Comparison of ENCODE assay signal across 9 cellular contexts in the genomic region with DNA sequence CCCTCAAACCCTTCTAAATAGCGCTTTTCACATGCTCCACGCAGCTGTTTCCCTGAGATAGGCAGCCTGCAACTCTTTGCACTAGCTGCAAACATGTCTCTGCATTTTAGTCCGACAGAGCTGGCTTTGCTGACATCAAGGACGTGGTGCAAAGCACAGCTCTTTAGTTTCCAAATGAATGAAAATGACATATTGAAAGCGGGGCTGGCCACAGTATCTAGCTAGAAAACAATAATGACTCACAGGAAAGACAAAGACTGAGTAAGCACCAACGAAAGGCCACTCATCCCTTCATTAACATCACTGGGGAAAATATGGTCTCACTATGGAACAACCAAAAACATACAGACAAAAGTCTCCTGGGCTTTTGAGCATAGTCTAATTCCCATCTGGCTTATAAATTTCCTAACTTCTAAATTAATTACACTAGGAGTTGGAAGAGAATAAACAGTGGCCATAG. TPM values are rescaled to one million over a fixed set of nuclear protein-coding genes. Genes with fewer than 3 reads are reported as not detected.
A peak's percentile ranks its signal among the peaks of the same experiment; 100 is the strongest.
DNase-seq lines count a peak whose midpoint lies in the region; ATAC-seq and TF ChIP-seq lines count a peak whose summit lies in the region.
"Had no signal": no experiment of that assay in that cellular context is flagged by ENCODE, and none has a peak within 500 bp of the region (broad histone marks: within the 10 kb centered on the region; RNA-seq: fewer than 3 reads in every experiment).

No MANE protein-coding gene starts in this region.

- H3K9me2 ChIP-seq in Karpas-422 (replicated peaks; ENCODE audit: insufficient read depth, low read length) = no peaks in the 10 kb centered on the region

- H3K27ac Mint-ChIP-seq in activated naive CD4-positive, alpha-beta T cell treated with anti-CD3 and anti-CD28 coated beads, Interleukin-2, amount 50 U/mL, for 72 hours = no peak overlapping the region
- H3K27ac Mint-ChIP-seq: activated naive CD4-positive, alpha-beta T cell treated with anti-CD3 and anti-CD28 coated beads, Interleukin-2, amount 50 U/mL, for 24 hours had no signal

- no peak overlapping the region for H3K27ac ChIP-seq in lower lobe of right lung
- H3K27ac ChIP-seq in Karpas-422 (ENCODE audit: low read length) = no peak overlapping the region

- no peaks in the 10 kb centered on the region for H3K36me3 Mint-ChIP-seq in activated naive CD4-positive, alpha-beta T cell treated with anti-CD3 and anti-CD28 coated beads, Interleukin-2, amount 50 U/mL, for 72 hours
- H3K36me3 Mint-ChIP-seq: activated naive CD4-positive, alpha-beta T cell treated with anti-CD3 and anti-CD28 coated beads, Interleukin-2, amount 50 U/mL, for 24 hours had no signal

- H2AFZ ChIP-seq in Karpas-422 (ENCODE audit: low read length) = no peak overlapping the region

- H3K27me3 ChIP-seq in lower lobe of right lung (ENCODE audit: low read depth) = no peaks in the 10 kb centered on the region
- 0 out of 2 replicates have a peak, but pooled peaks cover 6% of the 10 kb centered on the region for H3K27me3 ChIP-seq in Karpas-422 (ENCODE audit: low read length)

- H3K36me3 ChIP-seq in lower lobe of right lung (no peaks in the 10 kb centered on the region), Karpas-422 (ENCODE audit: insufficient read depth, low read length) (no peaks in the 10 kb centered on the region)

- no peaks in the 10 kb centered on the region for H4K20me1 ChIP-seq in Karpas-422 (ENCODE audit: insufficient read depth, low read depth, low read length)

- no peak for TF ChIP-seq CTCF in lower lobe of right lung (IDR thresholded peaks at IDR 0.05)

- H3K4me3 ChIP-seq in lower lobe of right lung = no peak overlapping the region
- no peak overlapping the region for H3K4me3 ChIP-seq in Karpas-422 (ENCODE audit: low read length)

- ATAC-seq in activated naive CD4-positive, alpha-beta T cell treated with anti-CD3 and anti-CD28 coated beads, Interleukin-2, amount 50 U/mL, for 72 hours = peak; percentile 80 to 96
- ATAC-seq in HG02885 (IDR thresholded peaks at IDR 0.05; ENCODE audit: poor library complexity, unreplicated experiment) (peak; percentile 94), SK-N-SH treated with all-trans-retinoic acid at 6 μM for 48 hours (peak; percentile 88), lower lobe of right lung (no peak)

- H3K79me2 ChIP-seq in Karpas-422 (ENCODE audit: low read length) = no peaks in the 10 kb centered on the region

- intact Hi-C loops in lower lobe of right lung (cut with DNase I) = no loop called here

- H3K9me3 Mint-ChIP-seq in activated naive CD4-positive, alpha-beta T cell treated with anti-CD3 and anti-CD28 coated beads, Interleukin-2, amount 50 U/mL, for 72 hours = no peaks in the 10 kb centered on the region
- H3K9me3 Mint-ChIP-seq: activated naive CD4-positive, alpha-beta T cell treated with anti-CD3 and anti-CD28 coated beads, Interleukin-2, amount 50 U/mL, for 24 hours had no signal

- no peak overlapping the region for H3K4me2 ChIP-seq in Karpas-422 (ENCODE audit: low read depth, low read length, poor library complexity, severe bottlenecking)

- H3K9me3 ChIP-seq in lower lobe of right lung (no peaks in the 10 kb centered on the region), Karpas-422 (ENCODE audit: low read length) (0 out of 2 replicates have a peak, but pooled peaks cover 4% of the 10 kb centered on the region)

- DNase-seq in activated naive CD4-positive, alpha-beta T cell treated with anti-CD3 and anti-CD28 coated beads, Interleukin-2, amount 50 U/mL, for 72 hours (ENCODE audit: low spot score in 2 of 2) = peak in 1 of 2 donors; percentile 20
- DNase-seq in activated naive CD4-positive, alpha-beta T cell (lab: John Stamatoyannopoulos, UW) = no peak
- peak; percentile 84 for DNase-seq in iris pigment epithelial cell (ENCODE audit: low read depth)
- DNase-seq in lower lobe of right lung = no peak
- DNase-seq in NCI-H1105 treated with DMSO at 0.1 percent for 48 hours (lab: John Stamatoyannopoulos, UW) = no peak
- DNase-seq in Karpas-422 = no peak

- H3K9ac ChIP-seq in Karpas-422 (ENCODE audit: low read length) = no peak overlapping the region

- H3K4me1 ChIP-seq in lower lobe of right lung = no peaks in the 10 kb centered on the region
- H3K4me1 ChIP-seq in Karpas-422 (ENCODE audit: low read length) = no peaks in the 10 kb centered on the region

TF ChIP-seq in SK-N-SH treated with all-trans-retinoic acid at 6 μM for 48 hours, 23 proteins besides CTCF, POLR2A, EP300 and RAD21:
- TF ChIP-seq, protein P1, sequence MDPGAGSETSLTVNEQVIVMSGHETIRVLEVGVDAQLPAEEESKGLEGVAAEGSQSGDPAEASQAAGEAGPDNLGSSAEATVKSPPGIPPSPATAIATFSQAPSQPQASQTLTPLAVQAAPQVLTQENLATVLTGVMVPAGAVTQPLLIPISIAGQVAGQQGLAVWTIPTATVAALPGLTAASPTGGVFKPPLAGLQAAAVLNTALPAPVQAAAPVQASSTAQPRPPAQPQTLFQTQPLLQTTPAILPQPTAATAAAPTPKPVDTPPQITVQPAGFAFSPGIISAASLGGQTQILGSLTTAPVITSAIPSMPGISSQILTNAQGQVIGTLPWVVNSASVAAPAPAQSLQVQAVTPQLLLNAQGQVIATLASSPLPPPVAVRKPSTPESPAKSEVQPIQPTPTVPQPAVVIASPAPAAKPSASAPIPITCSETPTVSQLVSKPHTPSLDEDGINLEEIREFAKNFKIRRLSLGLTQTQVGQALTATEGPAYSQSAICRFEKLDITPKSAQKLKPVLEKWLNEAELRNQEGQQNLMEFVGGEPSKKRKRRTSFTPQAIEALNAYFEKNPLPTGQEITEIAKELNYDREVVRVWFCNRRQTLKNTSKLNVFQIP (CRISPR knock-in tag; IDR thresholded peaks at IDR 0.05; ENCODE audit: borderline replicate concordance, low read depth) = no peak
- TF ChIP-seq TOX (CRISPR knock-in tag; IDR thresholded peaks at IDR 0.05; ENCODE audit: borderline replicate concordance) (0 out of 2 replicates have a peak, but pooled peaks have one; percentile 28), ZC3H10 (CRISPR knock-in tag; IDR thresholded peaks at IDR 0.05) (peak; percentile 38; the same call in 1 of the 2 replicates)

RNA-seq across cellular contexts. Expression of a gene that starts 15.3 kb away (rescaled TPM):
- under 1 TPM; 0.02 to 0.54 TPM for total RNA-seq in activated naive CD4-positive, alpha-beta T cell treated with anti-CD3 and anti-CD28 coated beads, Interleukin-2, amount 50 U/mL, for 72 hours
- total RNA-seq in lower lobe of right lung = 11.4 TPM
- total RNA-seq in Karpas-422 (2014; rRNA removed; shearing (Covaris generic); ENCODE audit: low replicate concordance) = not detected in 2 replicates

Comparison
In these comparisons a context has a peak if more than half of its experiments do, and no peak if none do; other contexts are left out.
1. ATAC-seq: peak in activated naive CD4-positive, alpha-beta T cell treated with anti-CD3 and anti-CD28 coated beads, Interleukin-2, amount 50 U/mL, for 72 hours (2 of 2), HG02885 (single experiment) and SK-N-SH treated with all-trans-retinoic acid at 6 μM for 48 hours (single experiment); none in lower lobe of right lung (0 of 2).